15 cellular contexts compared by ENCODE assay signal in the genomic region with DNA sequence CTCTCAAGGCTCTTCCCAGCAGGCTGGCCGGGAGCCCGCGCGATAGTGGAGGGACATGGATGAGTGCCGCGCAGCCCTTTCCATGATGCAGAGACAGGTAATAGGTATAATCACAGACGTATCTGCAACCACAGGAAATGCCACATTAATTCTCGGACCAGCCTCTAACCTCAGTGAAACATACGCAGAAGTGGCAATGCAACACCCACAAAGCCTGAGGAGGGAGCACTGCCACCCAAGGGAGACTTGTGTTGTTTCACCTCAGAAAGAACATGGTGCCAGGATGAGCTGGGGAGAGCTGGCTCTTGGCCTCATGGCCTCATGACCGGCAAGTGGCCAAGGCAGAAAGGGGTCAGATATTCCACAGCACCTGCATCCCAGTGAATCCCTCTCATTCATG. TPM values are rescaled to one million over a fixed set of nuclear protein-coding genes. Genes with fewer than 3 reads are reported as not detected.
DNase-seq lines count a peak whose midpoint lies in the region; TF ChIP-seq lines count a peak whose summit lies in the region.
"Had no signal": no experiment of that assay in that cellular context is flagged by ENCODE, and none has a peak within 500 bp of the region (broad histone marks: within the 10 kb centered on the region; RNA-seq: fewer than 3 reads in every experiment).

No MANE protein-coding gene starts in this region.

- H4K20me1 ChIP-seq in SK-N-SH (ENCODE audit: insufficient read depth): no peaks in the 10 kb centered on the region

- no peaks in the 10 kb centered on the region for H3K27me3 ChIP-seq in GM06990 (replicated peaks; ENCODE audit: control insufficient read depth, insufficient read depth, low read length)
- no peaks in the 10 kb centered on the region for H3K27me3 ChIP-seq in SK-N-SH (ENCODE audit: insufficient read depth)
- H3K27me3 ChIP-seq: BE2C had no signal

- WGBS in SK-N-SH (ENCODE audit: low lambda C conversion rate): 90% methylated on average over 10 of the region's 10 CpGs

- CTCF ChIA-PET in HEK293T (lab: Yijun Ruan, JAX) (interaction anchor here (0.6 kb wide), 1 partner anchor 15 kb away, joined by 3 read pairs; no protein-coding TSS in a partner anchor), SK-N-SH (lab: Yijun Ruan, JAX) (no interaction called here)

- no peak overlapping the region for H3K4me2 ChIP-seq in SK-N-SH

- H3K4me1 ChIP-seq in SK-N-SH (ENCODE audit: control insufficient read depth in 1 of 2, insufficient read depth in 2 of 2, low read depth in 1 of 2, low read length in 1 of 2): no peaks in the 10 kb centered on the region
- H3K4me1 ChIP-seq: BE2C had no signal

- no peak overlapping the region for H3K9ac ChIP-seq in SK-N-SH

- no peaks in the 10 kb centered on the region for H3K79me2 ChIP-seq in SK-N-SH (ENCODE audit: insufficient read depth)

- no peaks in the 10 kb centered on the region for H3K36me3 ChIP-seq in GM06990 (ENCODE audit: control insufficient read depth, insufficient read depth, low read length)
- no peaks in the 10 kb centered on the region for H3K36me3 ChIP-seq in SK-N-SH (replicated peaks in 1 of 2; ENCODE audit: control insufficient read depth in 1 of 2, insufficient read depth in 2 of 2, low read length in 1 of 2)

- no peak for TF ChIP-seq RAD21 in SK-N-SH (IDR thresholded peaks at IDR 0.05; ENCODE audit: low read length)

- POLR2A ChIA-PET in HEK293T (lab: Yijun Ruan, JAX): no interaction called here
- POLR2A ChIA-PET in SK-N-SH (lab: Yijun Ruan, JAX): no interaction called here

- H3K4me3 ChIP-seq in GM06990 (replicated peaks; ENCODE audit: low read depth, low read length) (no peak overlapping the region), SK-N-SH (ENCODE audit: low read depth in 2 of 2, low read length in 1 of 2) (no peak overlapping the region)

- no peak for TF ChIP-seq EP300 in SK-N-SH (IDR thresholded peaks at IDR 0.05; ENCODE audit: borderline replicate concordance in 1 of 2, low read depth in 1 of 2, low read length in 1 of 2)

- in situ Hi-C loops in SK-MEL-5 (cut with HindIII; ENCODE audit: low pct_unique_long_range_greater_than_20kb, low sequenced_read_pairs): no loop called here

- H2AFZ ChIP-seq in SK-N-SH (ENCODE audit: low read depth): no peak overlapping the region

- no peaks in the 10 kb centered on the region for H3K9me3 ChIP-seq in SK-N-SH
- H3K9me3 ChIP-seq: BE2C had no signal

- H3K27ac ChIP-seq in SK-N-SH (ENCODE audit: low read depth in 2 of 2, low read length in 1 of 2): no peak overlapping the region

- H3K9me2 ChIP-seq in SK-N-SH: no peaks in the 10 kb centered on the region

- TF ChIP-seq CTCF in GM06990 (IDR thresholded peaks at IDR 0.05; ENCODE audit: insufficient read depth, low read length, poor library complexity, severe bottlenecking) (peak; percentile 12), SK-N-SH (IDR thresholded peaks at IDR 0.05) (no peak)

- DNase-seq in GM06990 (ENCODE audit: extremely low read depth, insufficient read length): no peak
- DNase-seq in SK-MEL-5 (ENCODE audit: low read depth, low spot score): peak; percentile 27
- peak; percentile 25 for DNase-seq in glomerular visceral epithelial cell (ENCODE audit: extremely low spot score)
- DNase-seq in ureter (ENCODE audit: low spot score): peak; percentile 40
- no peak for DNase-seq in HEK293T (ENCODE audit: extremely low spot score)
- DNase-seq in SK-N-SH: no peak
- no peak for DNase-seq in NCI-H748 (lab: John Stamatoyannopoulos, UW; ENCODE audit: unreplicated experiment)
- DNase-seq: BE2C; CD4-positive, alpha-beta memory T cell; DMS79; GOT3; HCEC 1CT had no signal

- peaks cover 7% of the 10 kb centered on the region for H3F3A ChIP-seq in SK-N-SH (replicated peaks; ENCODE audit: insufficient read depth)

TF ChIP-seq in HEK293T, 16 proteins besides CTCF, POLR2A, EP300 and RAD21:
- TF ChIP-seq ARNT (IDR thresholded peaks at IDR 0.05) (no peak), CTBP1 (IDR thresholded peaks at IDR 0.05; ENCODE audit: borderline replicate concordance) (no peak)
TF ChIP-seq in HEK293T: peak in this region for 0.

TF ChIP-seq in SK-N-SH, 30 proteins besides CTCF, POLR2A, EP300 and RAD21:
- TF ChIP-seq NFIC (IDR thresholded peaks at IDR 0.05; ENCODE audit: borderline replicate concordance): no peak
- TF ChIP-seq RFX5 (IDR thresholded peaks at IDR 0.05; ENCODE audit: low read length): no peak
- no peak for TF ChIP-seq YY1 (IDR thresholded peaks at IDR 0.05; ENCODE audit: low read depth)
- TF ChIP-seq TEAD4 (IDR thresholded peaks at IDR 0.05; ENCODE audit: borderline replicate concordance, insufficient read depth): no peak
- no peak for TF ChIP-seq MEF2A (IDR thresholded peaks at IDR 0.05; ENCODE audit: borderline replicate concordance, low read depth)
- TF ChIP-seq, protein P1, sequence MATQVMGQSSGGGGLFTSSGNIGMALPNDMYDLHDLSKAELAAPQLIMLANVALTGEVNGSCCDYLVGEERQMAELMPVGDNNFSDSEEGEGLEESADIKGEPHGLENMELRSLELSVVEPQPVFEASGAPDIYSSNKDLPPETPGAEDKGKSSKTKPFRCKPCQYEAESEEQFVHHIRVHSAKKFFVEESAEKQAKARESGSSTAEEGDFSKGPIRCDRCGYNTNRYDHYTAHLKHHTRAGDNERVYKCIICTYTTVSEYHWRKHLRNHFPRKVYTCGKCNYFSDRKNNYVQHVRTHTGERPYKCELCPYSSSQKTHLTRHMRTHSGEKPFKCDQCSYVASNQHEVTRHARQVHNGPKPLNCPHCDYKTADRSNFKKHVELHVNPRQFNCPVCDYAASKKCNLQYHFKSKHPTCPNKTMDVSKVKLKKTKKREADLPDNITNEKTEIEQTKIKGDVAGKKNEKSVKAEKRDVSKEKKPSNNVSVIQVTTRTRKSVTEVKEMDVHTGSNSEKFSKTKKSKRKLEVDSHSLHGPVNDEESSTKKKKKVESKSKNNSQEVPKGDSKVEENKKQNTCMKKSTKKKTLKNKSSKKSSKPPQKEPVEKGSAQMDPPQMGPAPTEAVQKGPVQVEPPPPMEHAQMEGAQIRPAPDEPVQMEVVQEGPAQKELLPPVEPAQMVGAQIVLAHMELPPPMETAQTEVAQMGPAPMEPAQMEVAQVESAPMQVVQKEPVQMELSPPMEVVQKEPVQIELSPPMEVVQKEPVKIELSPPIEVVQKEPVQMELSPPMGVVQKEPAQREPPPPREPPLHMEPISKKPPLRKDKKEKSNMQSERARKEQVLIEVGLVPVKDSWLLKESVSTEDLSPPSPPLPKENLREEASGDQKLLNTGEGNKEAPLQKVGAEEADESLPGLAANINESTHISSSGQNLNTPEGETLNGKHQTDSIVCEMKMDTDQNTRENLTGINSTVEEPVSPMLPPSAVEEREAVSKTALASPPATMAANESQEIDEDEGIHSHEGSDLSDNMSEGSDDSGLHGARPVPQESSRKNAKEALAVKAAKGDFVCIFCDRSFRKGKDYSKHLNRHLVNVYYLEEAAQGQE (IDR thresholded peaks at IDR 0.05; ENCODE audit: low read depth, low read length): no peak
- no peak for TF ChIP-seq FOXM1 (IDR thresholded peaks at IDR 0.05; ENCODE audit: low read depth)
- TF ChIP-seq RCOR1 (IDR thresholded peaks at IDR 0.05; ENCODE audit: low read length): no peak
- TF ChIP-seq JUND (IDR thresholded peaks at IDR 0.05): no peak
- no peak for TF ChIP-seq USF1 (IDR thresholded peaks at IDR 0.05; ENCODE audit: borderline replicate concordance, low read depth)
- no peak for TF ChIP-seq SMC3 (IDR thresholded peaks at IDR 0.05; ENCODE audit: low read depth, low read length)
TF ChIP-seq in SK-N-SH: peak in this region for 0.

RNA-seq across cellular contexts. Expression of gene PGPEP1L, which starts 39.0 kb away (rescaled TPM):
- not detected in 2 replicates for total RNA-seq in SK-MEL-5 (2014; rRNA removed; shearing (Covaris generic))
- polyA plus RNA-seq in SK-MEL-5 (2015; cell fraction: cytosol; rRNA removed): not detected in 2 replicates
- polyA plus RNA-seq in SK-MEL-5 (2015; cell fraction: nucleus; rRNA removed): not detected in 2 replicates
- total RNA-seq in ureter: not detected
- not detected in 2 replicates for polyA plus RNA-seq in SK-N-SH (2012; rRNA removed)
- polyA plus RNA-seq in SK-N-SH (2012; cell fraction: cytosol; rRNA removed): not detected in 2 replicates
- polyA plus RNA-seq in SK-N-SH (2012; cell fraction: nucleus; rRNA removed): 0.07 and 0.26 TPM in 2 replicates
- total RNA-seq: A172; CD4-positive, alpha-beta memory T cell; HepG2 had no signal
- polyA plus RNA-seq: AG04450; CD4-positive, alpha-beta memory T cell; HepG2 had no signal

Comparison
In these comparisons a context has a peak if more than half of its experiments do, and no peak if none do; other contexts are left out.
1. DNase-seq: peak in SK-MEL-5 (single experiment), glomerular visceral epithelial cell (single experiment) and ureter (single experiment); none in GM06990 (single experiment), HEK293T (single experiment), SK-N-SH (single experiment) and NCI-H748 (single experiment).